ENCODE assay signal across 18 cellular contexts in the genomic region with DNA sequence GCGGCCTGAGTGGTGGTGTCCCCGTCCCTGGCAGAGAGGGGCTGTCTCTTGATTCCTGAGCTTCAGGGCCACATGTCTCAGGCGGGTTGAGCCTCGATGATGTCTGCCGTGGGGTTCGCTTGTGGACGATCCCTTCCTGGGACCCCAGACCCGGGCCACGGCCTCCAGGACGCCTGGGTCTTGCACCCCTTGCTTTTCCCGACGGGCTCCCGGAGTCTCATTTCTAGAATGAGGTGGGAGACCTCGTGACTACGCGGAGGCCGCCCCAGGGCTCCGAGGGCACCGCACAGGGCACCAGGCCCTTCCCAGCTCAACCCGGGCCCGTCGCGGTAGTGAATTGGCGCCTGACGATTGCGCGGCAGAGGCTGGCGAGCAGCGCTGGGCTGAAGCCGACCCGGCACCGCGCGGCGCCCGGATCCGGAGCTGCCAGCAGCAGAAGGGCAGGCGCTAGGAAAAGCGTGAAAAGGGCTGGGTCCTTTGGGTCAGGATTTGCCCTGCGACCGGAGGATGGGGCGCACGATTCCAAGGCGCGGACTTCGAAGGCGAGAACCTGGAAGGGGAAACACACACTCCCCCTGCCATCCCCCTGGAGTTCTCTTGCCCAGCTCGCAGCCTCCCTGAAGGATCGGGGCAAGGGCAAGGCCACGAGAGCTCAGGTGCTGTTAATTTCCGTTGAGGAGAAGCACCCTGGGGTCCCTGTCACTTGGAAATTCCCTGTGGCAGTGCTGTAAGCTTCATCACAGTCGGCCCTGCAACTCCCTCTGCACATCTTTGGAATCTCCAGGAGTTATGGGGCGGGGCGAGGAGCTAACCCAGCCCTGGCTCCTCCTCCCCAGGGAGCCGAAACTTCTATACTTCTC. TPM values are rescaled to one million over a fixed set of nuclear protein-coding genes. Genes with fewer than 3 reads are reported as not detected.
A peak's percentile ranks its signal among the peaks of the same experiment; 100 is the strongest.
DNase-seq lines count a peak whose midpoint lies in the region; ATAC-seq and TF ChIP-seq lines count a peak whose summit lies in the region.
"Had no signal": no experiment of that assay in that cellular context is flagged by ENCODE, and none has a peak within 500 bp of the region (broad histone marks: within the 10 kb centered on the region; RNA-seq: fewer than 3 reads in every experiment).

No MANE protein-coding gene starts in this region.

- no peak for TF ChIP-seq POLR2A in right lobe of liver (IDR thresholded peaks at IDR 0.05)

- no peak overlapping the region for H3K27ac ChIP-seq in foreskin keratinocyte
- no peak overlapping the region for H3K27ac ChIP-seq in right lobe of liver
- H3K27ac ChIP-seq: 22Rv1, left ventricle myocardium inferior had no signal

- no peaks in the 10 kb centered on the region for H3K36me3 ChIP-seq in right lobe of liver
- H3K36me3 ChIP-seq: left ventricle myocardium inferior had no signal

- TF ChIP-seq CTCF in foreskin keratinocyte (conservative IDR thresholded peaks at IDR 0.05), result no peak
- no peak for TF ChIP-seq CTCF in right lobe of liver (IDR thresholded peaks at IDR 0.05)

- WGBS in right lobe of liver (ENCODE audit: insufficient coverage, low coverage, low lambda C conversion rate, missing lambda C conversion rate), result 9% methylated on average over 10 of the region's 55 CpGs

- H3K4me1 ChIP-seq in foreskin keratinocyte (no peaks in the 10 kb centered on the region), right lobe of liver (peaks cover 0 to 4% (median 0%) of the 10 kb centered on the region in 4 donors)

- ATAC-seq in foreskin keratinocyte (peak; percentile 42), right lobe of liver (no peak)

- peak; percentile 43 for DNase-seq in DMS 273 (lab: John Stamatoyannopoulos, UW; ENCODE audit: unreplicated experiment)
- no peak for DNase-seq in DMS 273 treated with DMSO at 0.1 percent for 48 hours (lab: John Stamatoyannopoulos, UW)
- DNase-seq in HuH-7.5 (ENCODE audit: low spot score), result peak; percentile 11
- DNase-seq in foreskin keratinocyte, result no peak
- DNase-seq in retina, result peak; percentile 66
- DNase-seq in SK-N-DZ (ENCODE audit: low spot score), result no peak
- DNase-seq in NCI-H187 treated with DMSO at 0.1 percent for 48 hours (lab: John Stamatoyannopoulos, UW), result no peak
- no peak for DNase-seq in right lobe of liver
- DNase-seq: activated CD4-positive, alpha-beta T cell treated with anti-CD3 and anti-CD28 coated beads for 1 hour; activated T-cell treated with anti-CD3 and anti-CD28 coated beads for 4 hours; amniotic stem cell; CD8-positive, alpha-beta memory T cell; cerebellar nuclear complex; left ventricle myocardium inferior; NCI-H1436 treated with DMSO at 0.1 percent for 48 hours; stimulated activated CD4-positive, alpha-beta T cell treated with anti-CD3 and anti-CD28 coated beads, Interleukin-4, amount 100 ng/mL, for 24 hours had no signal

- H3K4me3 ChIP-seq in right lobe of liver, result no peak overlapping the region
- H3K4me3 ChIP-seq: left ventricle myocardium inferior had no signal

- H3K27me3 ChIP-seq in foreskin keratinocyte, result peaks cover 100% of the 10 kb centered on the region
- peaks cover 0 to 23% of the 10 kb centered on the region in 2 donors for H3K27me3 ChIP-seq in right lobe of liver

- intact Hi-C loops in right lobe of liver (cut with DNase I), result no loop called here

- H3K9me3 ChIP-seq in right lobe of liver, result no peaks in the 10 kb centered on the region

RNA-seq across cellular contexts. Expression of gene TLX1, which starts 15.5 kb away (rescaled TPM):
- not detected in 2 replicates for total RNA-seq in foreskin keratinocyte
- not detected in 2 replicates for polyA plus RNA-seq in foreskin keratinocyte
- 0.13 TPM in 1 of 2 replicates, not detected in the other for polyA plus RNA-seq in SK-N-DZ (2014; cell fraction: cytosol; rRNA removed)
- polyA plus RNA-seq in SK-N-DZ (2014; cell fraction: nucleus; rRNA removed), result not detected in 2 replicates
- under 1 TPM; 0.12 to 0.60 (median 0.27) TPM for total RNA-seq in right lobe of liver
- total RNA-seq: CD8-positive, alpha-beta memory T cell; left ventricle myocardium inferior; T-helper 1 cell treated with Interleukin-12 subunit alpha and Interleukin-12 subunit beta and Interleukin-4 antibody, amounts not matched to agents 30 ng/mL and 1 ng/mL, for 36 hours had no signal
- polyA plus RNA-seq: CD8-positive, alpha-beta memory T cell had no signal

Comparison
In these comparisons a context has a peak if more than half of its experiments do, and no peak if none do; other contexts are left out.
1. DNase-seq: peak in DMS 273 (single experiment), HuH-7.5 (single experiment) and retina (single experiment); none in DMS 273 treated with DMSO at 0.1 percent for 48 hours (single experiment), foreskin keratinocyte (0 of 2), SK-N-DZ (single experiment), NCI-H187 treated with DMSO at 0.1 percent for 48 hours (single experiment) and right lobe of liver (0 of 3).